In genomic region chr5:177071671-177072385, GRCh38 we compare ENCODE assay signal across 8 cellular contexts. TPM values are rescaled to one million over a fixed set of nuclear protein-coding genes. Genes with fewer than 3 reads are reported as not detected.
DNase-seq lines count a peak whose midpoint lies in the region; ATAC-seq and TF ChIP-seq lines count a peak whose summit lies in the region.

No MANE protein-coding gene starts in this region.

- peak; percentile 47 to 68 (median 58) for DNase-seq in CD4-positive, alpha-beta memory T cell
- DNase-seq in GM20000 (ENCODE audit: low spot score), result peak; percentile 72
- DNase-seq in LoVo (ENCODE audit: low spot score), result peak; percentile 79
- no peak for DNase-seq in RWPE2 (ENCODE audit: low spot score)
- peak; percentile 37 to 69 for DNase-seq in foreskin keratinocyte
- peak; percentile 91 for DNase-seq in osteocyte (ENCODE audit: extremely low spot score, unreplicated experiment)
- no peak for DNase-seq in upper lobe of right lung

- peaks cover 4 to 5% (median 4%) of the 10 kb centered on the region in 4 donors for H3K4me1 Mint-ChIP-seq in CD4-positive, alpha-beta memory T cell
- H3K4me1 Mint-ChIP-seq in activated T-helper 17 cell treated with anti-CD3 and anti-CD28 coated beads, Interleukin-2, amount 50 U/mL, for 72 hours, result peaks cover 5% of the 10 kb centered on the region
- peaks cover 6% of the 10 kb centered on the region for H3K4me1 Mint-ChIP-seq in osteocyte (ENCODE audit: unreplicated experiment)

- H3K4me3 ChIP-seq in CD4-positive, alpha-beta memory T cell (ENCODE audit: low read length in 2 of 2), result no peak overlapping the region
- H3K4me3 ChIP-seq in RWPE2 (ENCODE audit: severe bottlenecking) (no peak overlapping the region), upper lobe of right lung (no peak overlapping the region)

- no peaks in the 10 kb centered on the region for H3K36me3 ChIP-seq in CD4-positive, alpha-beta memory T cell (ENCODE audit: insufficient read depth, low read length)
- no peaks in the 10 kb centered on the region for H3K36me3 ChIP-seq in RWPE2 (ENCODE audit: low read depth)
- no peaks in the 10 kb centered on the region for H3K36me3 ChIP-seq in upper lobe of right lung

- H3K36me3 Mint-ChIP-seq in CD4-positive, alpha-beta memory T cell, result peaks cover 0 to 13% of the 10 kb centered on the region in 2 donors
- peaks cover 7% of the 10 kb centered on the region for H3K36me3 Mint-ChIP-seq in activated T-helper 17 cell treated with anti-CD3 and anti-CD28 coated beads, Interleukin-2, amount 50 U/mL, for 72 hours (ENCODE audit: low read depth)
- no peaks in the 10 kb centered on the region for H3K36me3 Mint-ChIP-seq in osteocyte (ENCODE audit: unreplicated experiment)

- H3K27me3 Mint-ChIP-seq in CD4-positive, alpha-beta memory T cell, result no peaks in the 10 kb centered on the region
- no peaks in the 10 kb centered on the region for H3K27me3 Mint-ChIP-seq in activated T-helper 17 cell treated with anti-CD3 and anti-CD28 coated beads, Interleukin-2, amount 50 U/mL, for 72 hours
- H3K27me3 Mint-ChIP-seq in osteocyte (ENCODE audit: unreplicated experiment), result no peaks in the 10 kb centered on the region

- ATAC-seq in RWPE2 (ENCODE audit: low read depth), result peak; percentile 83
- peak; percentile 76 for ATAC-seq in activated T-helper 17 cell treated with anti-CD3 and anti-CD28 coated beads, Interleukin-2, amount 50 U/mL, for 72 hours (replicated peaks)
- peak; percentile 69 for ATAC-seq in foreskin keratinocyte
- peak; percentile 89 for ATAC-seq in upper lobe of right lung

- no peaks in the 10 kb centered on the region for H3K9me3 ChIP-seq in CD4-positive, alpha-beta memory T cell (ENCODE audit: control insufficient read depth in 1 of 2, low read length in 2 of 2)
- H3K9me3 ChIP-seq in RWPE2 (ENCODE audit: severe bottlenecking) (no peaks in the 10 kb centered on the region), upper lobe of right lung (no peaks in the 10 kb centered on the region)

- intact Hi-C loops in CD4-positive, alpha-beta memory T cell (cut with micrococcal nuclease), result loop anchor here (1.0 kb wide), 1 partner anchor 40 kb away; no protein-coding TSS in a partner anchor
- intact Hi-C loops in upper lobe of right lung (cut with DNase I), result no loop called here

- POLR2A ChIA-PET in CD4-positive, alpha-beta memory T cell (lab: Charles Lee; ENCODE audit: partially characterized antibody), result interaction anchor here (2.0 kb wide), 1 partner anchor 15 kb away, joined by 5 read pairs; the partner anchor contains the start of gene FGFR4

- H3K4me3 Mint-ChIP-seq in CD4-positive, alpha-beta memory T cell, result peak overlapping the region in 1 of 8 donors; percentile 27
- H3K4me3 Mint-ChIP-seq in activated T-helper 17 cell treated with anti-CD3 and anti-CD28 coated beads, Interleukin-2, amount 50 U/mL, for 72 hours, result no peak overlapping the region
- H3K4me3 Mint-ChIP-seq in osteocyte (ENCODE audit: unreplicated experiment), result peak overlapping the region; percentile 36

- no peaks in the 10 kb centered on the region for H3K9me3 Mint-ChIP-seq in CD4-positive, alpha-beta memory T cell
- H3K9me3 Mint-ChIP-seq in activated T-helper 17 cell treated with anti-CD3 and anti-CD28 coated beads, Interleukin-2, amount 50 U/mL, for 72 hours, result no peaks in the 10 kb centered on the region
- H3K9me3 Mint-ChIP-seq in osteocyte (ENCODE audit: unreplicated experiment), result no peaks in the 10 kb centered on the region

- no peaks in the 10 kb centered on the region for H3K27me3 ChIP-seq in CD4-positive, alpha-beta memory T cell (ENCODE audit: insufficient read depth, low read length)
- no peaks in the 10 kb centered on the region for H3K27me3 ChIP-seq in RWPE2 (ENCODE audit: insufficient read depth, poor library complexity, severe bottlenecking)
- no peaks in the 10 kb centered on the region for H3K27me3 ChIP-seq in foreskin keratinocyte
- H3K27me3 ChIP-seq in upper lobe of right lung, result no peaks in the 10 kb centered on the region

- TF ChIP-seq CTCF in GM20000 (IDR thresholded peaks at IDR 0.05; ENCODE audit: extremely low read depth, missing control alignments) (peak; percentile 78), RWPE2 (IDR thresholded peaks at IDR 0.05; ENCODE audit: poor library complexity, severe bottlenecking) (peak; percentile 97), foreskin keratinocyte (conservative IDR thresholded peaks at IDR 0.05) (peak; percentile 86), osteocyte (IDR thresholded peaks at IDR 0.05) (peak; percentile 87), upper lobe of right lung (IDR thresholded peaks at IDR 0.05) (peak; percentile 91)

- H3K27ac ChIP-seq in CD4-positive, alpha-beta memory T cell (ENCODE audit: low read depth, low read length), result no peak overlapping the region
- no peak overlapping the region for H3K27ac ChIP-seq in RWPE2 (ENCODE audit: poor library complexity, severe bottlenecking)
- no peak overlapping the region for H3K27ac ChIP-seq in foreskin keratinocyte
- no peak overlapping the region for H3K27ac ChIP-seq in upper lobe of right lung

- no peaks in the 10 kb centered on the region for H3K4me1 ChIP-seq in CD4-positive, alpha-beta memory T cell (ENCODE audit: insufficient read depth, low read length)
- H3K4me1 ChIP-seq in RWPE2 (ENCODE audit: insufficient read depth, poor library complexity, severe bottlenecking) (no peaks in the 10 kb centered on the region), foreskin keratinocyte (peaks cover 12% of the 10 kb centered on the region), upper lobe of right lung (no peaks in the 10 kb centered on the region)

- CTCF ChIA-PET in CD4-positive, alpha-beta memory T cell (lab: Charles Lee; ENCODE audit: partially characterized antibody), result interaction anchor here (0.7 to 8.2 kb wide), 19 partner anchors 7 to 411 kb away, joined by 3 to 93 read pairs (median 6); partner anchors contain the start of genes FGFR4 and ZNF346

- peak overlapping the region in 4 of 7 donors; percentile 5 to 68 (median 30) for H3K27ac Mint-ChIP-seq in CD4-positive, alpha-beta memory T cell
- no peak overlapping the region for H3K27ac Mint-ChIP-seq in activated T-helper 17 cell treated with anti-CD3 and anti-CD28 coated beads, Interleukin-2, amount 50 U/mL, for 72 hours
- H3K27ac Mint-ChIP-seq in osteocyte (ENCODE audit: unreplicated experiment), result peak overlapping the region; percentile 36

RNA-seq across cellular contexts. Expression of gene FGFR4, which starts 14.9 kb away (rescaled TPM):
- 1 to 10 TPM; 2.2 to 3.0 TPM for total RNA-seq in CD4-positive, alpha-beta memory T cell
- not detected for polyA plus RNA-seq in CD4-positive, alpha-beta memory T cell
- total RNA-seq in activated T-helper 17 cell treated with anti-CD3 and anti-CD28 coated beads, Interleukin-2, amount 50 U/mL, for 72 hours, result 1 to 10 TPM; 1.7 to 2.4 TPM
- total RNA-seq in foreskin keratinocyte, result 5.5 and 8.3 TPM in 2 replicates
- 4.6 and 6.4 TPM in 2 replicates for polyA plus RNA-seq in foreskin keratinocyte
- total RNA-seq in osteocyte, result 1.1 and 1.7 TPM in 2 replicates
- 109 TPM for total RNA-seq in upper lobe of right lung

RNA-seq across cellular contexts. Expression of gene ZNF346, which starts 49.3 kb away (rescaled TPM):
- 10 to 100 TPM; 24.0 to 29.1 TPM for total RNA-seq in CD4-positive, alpha-beta memory T cell
- polyA plus RNA-seq in CD4-positive, alpha-beta memory T cell, result 10 to 100 TPM in 1 of 2 donors, 1 to 10 TPM in 1; 7.3 to 18.9 TPM
- total RNA-seq in activated T-helper 17 cell treated with anti-CD3 and anti-CD28 coated beads, Interleukin-2, amount 50 U/mL, for 72 hours, result 10 to 100 TPM; 18.5 to 22.5 TPM
- total RNA-seq in foreskin keratinocyte (11.7 and 12.0 TPM in 2 replicates), osteocyte (26.4 and 26.9 TPM in 2 replicates), upper lobe of right lung (12.9 TPM)
- polyA plus RNA-seq in foreskin keratinocyte, result 6.3 and 7.2 TPM in 2 replicates

Comparison
In these comparisons a context has a peak if more than half of its experiments do, and no peak if none do; other contexts are left out.
1. DNase-seq: peak in CD4-positive, alpha-beta memory T cell (5 of 5), GM20000 (single experiment), LoVo (single experiment), foreskin keratinocyte (2 of 2) and osteocyte (single experiment); none in RWPE2 (single experiment) and upper lobe of right lung (single experiment).
2. RNA of gene FGFR4, which starts 14.9 kb away (total RNA-seq): 109 TPM in upper lobe of right lung (single experiment); 5.5 to 8.3 TPM in foreskin keratinocyte, 2.2 to 3.0 TPM in CD4-positive, alpha-beta memory T cell, 1.7 to 2.4 TPM in activated T-helper 17 cell treated with anti-CD3 and anti-CD28 coated beads, Interleukin-2, amount 50 U/mL, for 72 hours and 1.1 to 1.7 TPM in osteocyte; every median in the first group is over 10 times any median in the second.
3. Peak in every context shown above with its lines, with median percentiles within 50 percentile points of each other: CTCF ChIP-seq and ATAC-seq.